ENCODE assay signal across 8 cellular contexts in the genomic region with DNA sequence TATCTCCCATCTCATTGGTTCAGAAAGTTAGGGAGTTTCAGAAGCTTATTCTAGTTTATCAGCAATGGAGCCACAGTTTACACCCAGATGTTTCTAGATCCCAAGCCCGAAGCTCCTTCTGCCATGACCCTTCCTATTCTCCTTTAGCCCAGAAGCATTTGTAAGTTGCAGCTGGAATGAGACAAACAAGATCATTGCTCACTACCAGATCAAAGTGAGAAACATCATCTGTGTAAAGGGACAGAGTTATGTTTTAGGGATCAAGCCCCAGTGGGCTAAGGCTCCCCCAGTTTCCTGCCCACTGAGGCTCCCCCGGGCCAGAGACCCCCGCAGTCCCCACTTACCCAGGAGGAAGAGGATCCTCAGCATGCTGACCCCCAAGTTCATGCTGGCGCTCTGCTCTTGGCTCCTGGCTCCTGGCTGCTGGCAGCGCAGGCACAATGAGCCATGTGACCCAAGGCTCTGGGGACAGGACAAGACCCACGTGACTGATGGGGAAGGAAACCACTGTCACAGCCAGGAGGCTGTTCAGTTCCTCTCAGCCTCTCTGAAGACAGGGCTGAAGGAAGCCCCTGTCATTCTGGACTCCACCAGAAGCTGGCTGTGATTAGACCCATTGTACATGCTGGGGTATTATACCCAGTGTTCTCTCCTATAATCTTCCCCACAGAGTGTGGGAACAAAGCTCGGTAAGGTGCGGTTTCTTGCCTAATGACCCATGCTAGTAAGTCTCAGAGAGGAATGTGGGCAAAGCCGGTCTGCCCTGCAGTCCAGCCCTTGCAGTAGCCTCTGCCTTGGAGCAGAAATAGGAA. TPM values are rescaled to one million over a fixed set of nuclear protein-coding genes. Genes with fewer than 3 reads are reported as not detected.
A peak's percentile ranks its signal among the peaks of the same experiment; 100 is the strongest.
DNase-seq lines count a peak whose midpoint lies in the region; ATAC-seq and TF ChIP-seq lines count a peak whose summit lies in the region.

A gene with protein sequence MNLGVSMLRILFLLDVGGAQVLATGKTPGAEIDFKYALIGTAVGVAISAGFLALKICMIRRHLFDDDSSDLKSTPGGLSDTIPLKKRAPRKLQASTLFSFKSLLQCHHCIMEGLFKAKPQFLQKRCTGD (minus strand): TSS at position 442 of the 812 bp plus-strand sequence. CDS start 55 bp downstream, at position 387.

- intact Hi-C loops in thyroid gland (cut with DNase I) = no loop called here

- H3K9ac ChIP-seq in Loucy (ENCODE audit: low read depth, low read length, poor library complexity, severe bottlenecking) (peak within 1 kb of the TSS; percentile 48), liver (ENCODE audit: low read depth in 1 of 2, low read length in 2 of 2) (peak within 1 kb of the TSS in 1 of 2 donors; percentile 12)

- peak within 1 kb of the TSS; percentile 78 for H3K4me2 ChIP-seq in Loucy (ENCODE audit: low read depth, low read length, poor library complexity, severe bottlenecking)

- in situ Hi-C loops in GM13976 (cut with MboI; ENCODE audit: low sequenced_read_pairs, unreplicated experiment) = no loop called here

- H3K27me3 ChIP-seq in Loucy (ENCODE audit: insufficient read depth, low read length, poor library complexity, severe bottlenecking) (no peaks in the 10 kb centered on the region), liver (ENCODE audit: control insufficient read depth in 4 of 4, insufficient read depth in 4 of 4, low read length in 3 of 4) (no peaks in the 10 kb centered on the region), thyroid gland (no peaks in the 10 kb centered on the region)

- H3K4me1 ChIP-seq in Loucy (ENCODE audit: insufficient read depth, low read length, poor library complexity, severe bottlenecking) (peaks cover 49% of the 10 kb centered on the region), liver (ENCODE audit: control insufficient read depth in 4 of 4, insufficient read depth in 4 of 4, low read length in 3 of 4) (peaks cover 0 to 3% (median 0%) of the 10 kb centered on the region in 4 donors), thyroid gland (peaks cover 0 to 9% of the 10 kb centered on the region in 2 donors)

- H3K27ac ChIP-seq in liver (ENCODE audit: low read depth in 1 of 2, low read length in 2 of 2) (peak within 1 kb of the TSS; percentile 56 to 73), thyroid gland (peak within 1 kb of the TSS in 2 of 3 donors; percentile 48 to 58)

- no peaks in the 10 kb centered on the region for H3K9me2 ChIP-seq in Loucy (replicated peaks; ENCODE audit: low read depth, low read length)

- no peaks in the 10 kb centered on the region for H3F3A ChIP-seq in Loucy (ENCODE audit: low read depth)

- H3K36me3 ChIP-seq in Loucy (ENCODE audit: insufficient read depth, low read length) = no peaks in the 10 kb centered on the region
- H3K36me3 ChIP-seq in liver (ENCODE audit: control insufficient read depth in 4 of 4, insufficient read depth in 3 of 4, low read depth in 1 of 4, low read length in 3 of 4) = no peaks in the 10 kb centered on the region
- no peaks in the 10 kb centered on the region for H3K36me3 ChIP-seq in thyroid gland

- peak; percentile 72 for ATAC-seq in GM21576 (IDR thresholded peaks at IDR 0.05; ENCODE audit: unreplicated experiment)

- peak within 1 kb of the TSS; percentile 40; the same call in 1 of the 2 replicates for H2AFZ ChIP-seq in Loucy (ENCODE audit: low read length)

- H3K79me2 ChIP-seq in Loucy (ENCODE audit: insufficient read depth, low read length) = no peaks in the 10 kb centered on the region

- 51% methylated on average over 9 of the region's 9 CpGs for WGBS in liver
- whole genome bisulfite sequencing in thyroid gland, 2 donors = 52 to 67% methylated on average over 6 to 8 of the region's 9 CpGs

- peak in 1 of 2 donors; percentile 36 for TF ChIP-seq POLR2A in thyroid gland (IDR thresholded peaks at IDR 0.05)

- H3K9me3 ChIP-seq in Loucy (ENCODE audit: insufficient read depth, low read depth, low read length) = no peaks in the 10 kb centered on the region
- H3K9me3 ChIP-seq in liver (ENCODE audit: control insufficient read depth in 4 of 4, low read length in 3 of 4) = no peaks in the 10 kb centered on the region
- H3K9me3 ChIP-seq in thyroid gland = no peaks in the 10 kb centered on the region

- TF ChIP-seq RAD21 in liver (IDR thresholded peaks at IDR 0.05) = peak in 1 of 2 donors; percentile 28

- no peak for TF ChIP-seq CTCF in GM13976 (IDR thresholded peaks at IDR 0.05; ENCODE audit: borderline replicate concordance, control extremely low read depth, extremely low read depth, insufficient read depth, missing control alignments)
- no peak for TF ChIP-seq CTCF in Loucy (conservative IDR thresholded peaks at IDR 0.05; ENCODE audit: low read length)
- TF ChIP-seq CTCF in liver (IDR thresholded peaks at IDR 0.05; ENCODE audit: low read depth, low read length, missing input control) = no peak
- no peak for TF ChIP-seq CTCF in thyroid gland (IDR thresholded peaks at IDR 0.05)

- no peaks in the 10 kb centered on the region for H4K20me1 ChIP-seq in Loucy (ENCODE audit: insufficient read depth, low read length, poor library complexity, severe bottlenecking)

- H3K4me3 ChIP-seq in Loucy (ENCODE audit: low read length, poor library complexity, severe bottlenecking) (peak within 1 kb of the TSS; percentile 65), liver (ENCODE audit: low read depth in 1 of 3, low read length in 3 of 3) (peak within 1 kb of the TSS in 2 of 3 donors; percentile 2 to 10), thyroid gland (replicated peaks in 1 of 3) (peak within 1 kb of the TSS in 1 of 3 donors; percentile 1)

- DNase-seq in GM13976 (ENCODE audit: low spot score) = peak; percentile 67
- DNase-seq in amygdala (lab: John Stamatoyannopoulos, UW) = peak in 54 of 56 donors; percentile 26 to 91 (median 74)
- DNase-seq in thyroid gland = peak; percentile 31 to 40
- DNase-seq in COLO829 (ENCODE audit: low spot score) = no peak
- no peak for DNase-seq in NCI-H187 treated with DMSO at 0.1 percent for 48 hours (lab: John Stamatoyannopoulos, UW)

TF ChIP-seq in liver, 16 proteins besides CTCF, POLR2A, EP300 and RAD21:
- TF ChIP-seq, protein P1, sequence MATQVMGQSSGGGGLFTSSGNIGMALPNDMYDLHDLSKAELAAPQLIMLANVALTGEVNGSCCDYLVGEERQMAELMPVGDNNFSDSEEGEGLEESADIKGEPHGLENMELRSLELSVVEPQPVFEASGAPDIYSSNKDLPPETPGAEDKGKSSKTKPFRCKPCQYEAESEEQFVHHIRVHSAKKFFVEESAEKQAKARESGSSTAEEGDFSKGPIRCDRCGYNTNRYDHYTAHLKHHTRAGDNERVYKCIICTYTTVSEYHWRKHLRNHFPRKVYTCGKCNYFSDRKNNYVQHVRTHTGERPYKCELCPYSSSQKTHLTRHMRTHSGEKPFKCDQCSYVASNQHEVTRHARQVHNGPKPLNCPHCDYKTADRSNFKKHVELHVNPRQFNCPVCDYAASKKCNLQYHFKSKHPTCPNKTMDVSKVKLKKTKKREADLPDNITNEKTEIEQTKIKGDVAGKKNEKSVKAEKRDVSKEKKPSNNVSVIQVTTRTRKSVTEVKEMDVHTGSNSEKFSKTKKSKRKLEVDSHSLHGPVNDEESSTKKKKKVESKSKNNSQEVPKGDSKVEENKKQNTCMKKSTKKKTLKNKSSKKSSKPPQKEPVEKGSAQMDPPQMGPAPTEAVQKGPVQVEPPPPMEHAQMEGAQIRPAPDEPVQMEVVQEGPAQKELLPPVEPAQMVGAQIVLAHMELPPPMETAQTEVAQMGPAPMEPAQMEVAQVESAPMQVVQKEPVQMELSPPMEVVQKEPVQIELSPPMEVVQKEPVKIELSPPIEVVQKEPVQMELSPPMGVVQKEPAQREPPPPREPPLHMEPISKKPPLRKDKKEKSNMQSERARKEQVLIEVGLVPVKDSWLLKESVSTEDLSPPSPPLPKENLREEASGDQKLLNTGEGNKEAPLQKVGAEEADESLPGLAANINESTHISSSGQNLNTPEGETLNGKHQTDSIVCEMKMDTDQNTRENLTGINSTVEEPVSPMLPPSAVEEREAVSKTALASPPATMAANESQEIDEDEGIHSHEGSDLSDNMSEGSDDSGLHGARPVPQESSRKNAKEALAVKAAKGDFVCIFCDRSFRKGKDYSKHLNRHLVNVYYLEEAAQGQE (IDR thresholded peaks at IDR 0.05) = peak; percentile 2
- TF ChIP-seq HNF4A (conservative IDR thresholded peaks at IDR 0.05) = no peak
- TF ChIP-seq NR2F2 (IDR thresholded peaks at IDR 0.05) = peak; percentile 69
- peak; percentile 54 for TF ChIP-seq TAF1 (conservative IDR thresholded peaks at IDR 0.05)
- peak; percentile 18 for TF ChIP-seq SP1 (IDR thresholded peaks at IDR 0.05)
- TF ChIP-seq RXRA (IDR thresholded peaks at IDR 0.05) = no peak
- TF ChIP-seq YY1 (IDR thresholded peaks at IDR 0.05) = peak; percentile 13

RNA-seq across cellular contexts. Expression of the gene that starts here (rescaled TPM):
- total RNA-seq in liver (1 to 10 TPM; 3.3 to 9.5 TPM), thyroid gland (10 to 100 TPM in 3 of 4 donors, 1 to 10 TPM in 1; 4.2 to 15.0 (median 13.2) TPM)
- polyA plus RNA-seq in liver = 1 to 10 TPM; 2.5 to 5.7 TPM

Comparison
In these comparisons a context has a peak if more than half of its experiments do, and no peak if none do; other contexts are left out.
1. DNase-seq: peak in GM13976 (single experiment), amygdala (54 of 56) and thyroid gland (2 of 2); none in COLO829 (single experiment) and NCI-H187 treated with DMSO at 0.1 percent for 48 hours (single experiment).